8 cellular contexts compared by ENCODE assay signal in the genomic region with DNA sequence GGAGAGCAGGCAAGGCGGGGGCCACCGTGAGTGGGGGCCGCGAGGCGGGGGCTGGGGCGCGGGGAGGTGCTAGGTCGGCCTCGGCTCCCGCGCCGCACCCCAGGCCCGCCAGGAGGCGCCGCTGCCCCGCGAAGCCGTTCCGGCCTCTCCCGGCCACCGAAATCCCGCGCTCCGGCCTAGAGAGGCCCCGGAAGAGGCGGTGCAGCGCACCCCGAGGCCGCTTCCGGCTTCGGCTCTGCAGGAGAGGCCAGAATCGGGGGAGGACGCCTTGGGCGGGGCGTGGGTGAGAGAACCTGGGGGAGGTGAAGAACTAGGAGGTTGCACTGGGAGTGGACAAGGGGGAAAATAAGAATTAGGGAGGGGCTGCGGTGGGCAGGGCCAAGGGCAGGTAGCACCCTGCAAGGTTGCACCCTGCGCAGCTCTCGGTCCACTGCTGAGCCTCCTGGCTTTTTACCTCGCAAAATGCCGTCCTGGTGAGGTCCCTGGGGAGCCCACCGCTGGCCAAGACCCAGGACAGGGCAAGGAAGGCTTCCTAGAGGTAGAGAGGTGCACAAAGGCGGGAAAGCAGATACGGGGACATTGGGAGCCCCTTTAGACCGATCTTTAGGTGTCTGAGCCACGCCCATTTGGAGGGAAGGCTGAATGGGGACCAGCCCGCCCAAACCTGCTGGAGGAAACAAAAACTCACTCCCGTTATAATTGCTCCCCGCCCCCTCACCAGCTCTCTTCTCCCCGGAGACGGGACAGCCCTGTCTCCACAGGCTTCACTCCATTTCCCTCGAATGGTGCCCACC.
A peak's percentile ranks its signal among the peaks of the same experiment; 100 is the strongest.
DNase-seq lines count a peak whose midpoint lies in the region; ATAC-seq lines count a peak whose summit lies in the region.

No MANE protein-coding gene starts in this region.

- H3K27me3 Mint-ChIP-seq in central memory CD8-positive, alpha-beta T cell = no peaks in the 10 kb centered on the region

- no peaks in the 10 kb centered on the region for H3K9me3 Mint-ChIP-seq in central memory CD8-positive, alpha-beta T cell

- H3K4me1 Mint-ChIP-seq in central memory CD8-positive, alpha-beta T cell = peaks cover 44% of the 10 kb centered on the region

- peaks cover 6% of the 10 kb centered on the region for H3K36me3 Mint-ChIP-seq in central memory CD8-positive, alpha-beta T cell (ENCODE audit: insufficient read depth)

- DNase-seq in AG20443 (ENCODE audit: low spot score) (peak; percentile 95), NCI-H345 (lab: John Stamatoyannopoulos, UW) (peak; percentile 94), kidney glomerular epithelial cell (lab: John Stamatoyannopoulos, UW) (peak; percentile 90)
- peak; percentile 77 to 89 (median 84) for DNase-seq in activated CD4-positive, CD25-positive, alpha-beta regulatory T cell (lab: John Stamatoyannopoulos, UW)
- DNase-seq in central memory CD8-positive, alpha-beta T cell (ENCODE audit: low spot score in 2 of 2) = peak; percentile 82 to 83
- peak; percentile 76 to 82 for DNase-seq in stimulated activated CD4-positive, alpha-beta T cell treated with anti-CD3 and anti-CD28 coated beads, Interleukin-1b, Interleukin-23, amount 100 ng/mL, for 1 hour (ENCODE audit: low read depth in 2 of 2)

- ATAC-seq in GM19025 (IDR thresholded peaks at IDR 0.05; ENCODE audit: low read depth, unreplicated experiment) (peak; percentile 87), HG03196 (IDR thresholded peaks at IDR 0.05; ENCODE audit: unreplicated experiment) (peak; percentile 85)
- ATAC-seq in central memory CD8-positive, alpha-beta T cell (replicated peaks; ENCODE audit: extremely low read depth, poor library complexity, severe bottlenecking) = peak; percentile 82

- peak overlapping the region; percentile 96 for H3K4me3 Mint-ChIP-seq in central memory CD8-positive, alpha-beta T cell

- peak overlapping the region; percentile 89 for H3K27ac Mint-ChIP-seq in central memory CD8-positive, alpha-beta T cell (ENCODE audit: low read depth)

Comparison
In these comparisons a context has a peak if more than half of its experiments do, and no peak if none do; other contexts are left out.
1. Peak in every context shown above with its lines: DNase-seq and ATAC-seq.